14 cellular contexts compared by ENCODE assay signal in the genomic region with DNA sequence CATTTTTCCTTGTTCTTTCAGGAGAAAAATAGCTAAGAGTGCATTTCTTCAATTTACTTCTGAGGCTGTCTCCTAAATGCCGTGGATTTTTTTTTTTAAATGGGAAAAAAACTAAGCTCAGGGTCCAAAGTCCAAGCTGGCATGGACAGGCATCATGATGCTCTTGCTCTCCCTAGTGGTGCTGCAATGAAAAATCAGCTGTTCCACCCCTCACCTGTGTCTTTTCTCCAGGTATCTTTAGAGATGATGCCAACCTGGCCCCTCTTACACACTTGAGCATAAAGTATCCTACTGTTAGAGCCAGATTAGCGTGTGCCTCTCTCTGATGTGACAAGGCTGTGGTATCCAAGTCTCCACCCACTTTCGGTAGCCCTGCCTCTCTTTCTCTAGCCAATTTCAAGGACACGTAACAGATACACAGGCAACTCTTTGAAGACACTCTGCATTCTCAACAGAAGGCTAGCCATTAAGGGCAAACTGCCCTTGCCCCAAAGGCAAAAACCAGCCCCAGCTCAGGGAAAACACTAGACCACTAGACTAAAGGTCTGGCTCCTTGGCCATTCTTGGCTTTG.
DNase-seq lines count a peak whose midpoint lies in the region; TF ChIP-seq lines count a peak whose summit lies in the region.
"Had no signal": no experiment of that assay in that cellular context is flagged by ENCODE, and none has a peak within 500 bp of the region (broad histone marks: within the 10 kb centered on the region; RNA-seq: fewer than 3 reads in every experiment).

No MANE protein-coding gene starts in this region.

- no peak overlapping the region for H3K4me3 Mint-ChIP-seq in activated naive CD4-positive, alpha-beta T cell treated with anti-CD3 and anti-CD28 coated beads for 36 hours
- H3K4me3 Mint-ChIP-seq: activated CD4-positive, alpha-beta T cell treated with anti-CD3 and anti-CD28 coated beads, Interleukin-2, amount 10 ng/mL, durations not matched to agents 24 days and 14 days; B cell; stimulated activated memory B cell treated with anti-CD40 and anti-IgM and Interleukin-4, amounts not matched to agents 10 μg/mL and 1 μg/mL and 100 μg/mL, for 72 hours had no signal

- intact Hi-C loops in stomach (cut with DNase I; ENCODE audit: low total_unique reads), result no loop called here
- intact Hi-C loops in activated naive CD4-positive, alpha-beta T cell treated with anti-CD3 and anti-CD28 coated beads for 36 hours (cut with micrococcal nuclease), result loop anchor here (10.0 kb wide), 1 partner anchor 351 kb away; no protein-coding TSS in a partner anchor

- DNase-seq in NCI-H345 (lab: John Stamatoyannopoulos, UW) (peak; percentile 51), NCI-H345 treated with DMSO at 0.1 percent for 48 hours (lab: John Stamatoyannopoulos, UW; ENCODE audit: unreplicated experiment) (no peak), NCI-H69 (lab: John Stamatoyannopoulos, UW) (peak; percentile 91), epithelial cell of proximal tubule (ENCODE audit: low read depth) (peak; percentile 7), stomach (no peak), MV-4-11 (lab: John Stamatoyannopoulos, UW) (no peak), NCI-H226 (no peak)
- no peak for DNase-seq in activated naive CD4-positive, alpha-beta T cell treated with anti-CD3 and anti-CD28 coated beads for 36 hours
- DNase-seq: activated CD4-positive, alpha-beta T cell treated with anti-CD3 and anti-CD28 coated beads, Interleukin-2, amount 10 ng/mL, durations not matched to agents 24 days and 14 days; GOT3; NCI-H1092 had no signal

- no peaks in the 10 kb centered on the region for H3K9me3 Mint-ChIP-seq in activated naive CD4-positive, alpha-beta T cell treated with anti-CD3 and anti-CD28 coated beads for 36 hours
- H3K9me3 Mint-ChIP-seq: activated CD4-positive, alpha-beta T cell treated with anti-CD3 and anti-CD28 coated beads, Interleukin-2, amount 10 ng/mL, durations not matched to agents 24 days and 14 days; stimulated activated memory B cell treated with anti-CD40 and anti-IgM and Interleukin-4, amounts not matched to agents 10 μg/mL and 1 μg/mL and 100 μg/mL, for 72 hours had no signal

- no peak overlapping the region for H3K27ac ChIP-seq in stomach
- H3K27ac ChIP-seq: neutrophil had no signal

- no peaks in the 10 kb centered on the region for H3K9me3 ChIP-seq in stomach
- H3K9me3 ChIP-seq: neutrophil had no signal

- TF ChIP-seq CTCF in epithelial cell of proximal tubule (conservative IDR thresholded peaks at IDR 0.05; ENCODE audit: low read depth, low read length) (peak; percentile 74), stomach (IDR thresholded peaks at IDR 0.05) (peak in 5 of 7 experiments; percentile 9 to 36 (median 27))

- no peak for TF ChIP-seq POLR2A in stomach (IDR thresholded peaks at IDR 0.05)

- no peaks in the 10 kb centered on the region for H3K36me3 Mint-ChIP-seq in activated naive CD4-positive, alpha-beta T cell treated with anti-CD3 and anti-CD28 coated beads for 36 hours (ENCODE audit: low read depth)
- H3K36me3 Mint-ChIP-seq: stimulated activated memory B cell treated with anti-CD40 and anti-IgM and Interleukin-4, amounts not matched to agents 10 μg/mL and 1 μg/mL and 100 μg/mL, for 72 hours had no signal

- H3K4me3 ChIP-seq in epithelial cell of proximal tubule (ENCODE audit: low read depth, low read length) (no peak overlapping the region), stomach (no peak overlapping the region)

- H3K4me1 ChIP-seq in stomach, result peaks cover 11 to 52% (median 38%) of the 10 kb centered on the region in 4 donors

- no peaks in the 10 kb centered on the region for H3K36me3 ChIP-seq in stomach
- H3K36me3 ChIP-seq: neutrophil had no signal

- peaks cover 16% of the 10 kb centered on the region for H3K4me1 Mint-ChIP-seq in activated naive CD4-positive, alpha-beta T cell treated with anti-CD3 and anti-CD28 coated beads for 36 hours (ENCODE audit: low read depth)
- H3K4me1 Mint-ChIP-seq: B cell; stimulated activated memory B cell treated with anti-CD40 and anti-IgM and Interleukin-4, amounts not matched to agents 10 μg/mL and 1 μg/mL and 100 μg/mL, for 72 hours had no signal

- no peak overlapping the region for H3K27ac Mint-ChIP-seq in activated naive CD4-positive, alpha-beta T cell treated with anti-CD3 and anti-CD28 coated beads for 36 hours
- H3K27ac Mint-ChIP-seq: activated CD4-positive, alpha-beta T cell treated with anti-CD3 and anti-CD28 coated beads, Interleukin-2, amount 10 ng/mL, durations not matched to agents 24 days and 14 days; B cell; stimulated activated memory B cell treated with anti-CD40 and anti-IgM and Interleukin-4, amounts not matched to agents 10 μg/mL and 1 μg/mL and 100 μg/mL, for 72 hours had no signal

- no peak for TF ChIP-seq EP300 in stomach (IDR thresholded peaks at IDR 0.05)

- CTCF ChIA-PET in activated naive CD4-positive, alpha-beta T cell treated with anti-CD3 and anti-CD28 coated beads for 36 hours (lab: Charles Lee), result interaction anchor here (0.7 kb wide), 1 partner anchor 123 kb away, joined by 3 read pairs; no protein-coding TSS in a partner anchor

- peaks cover 2% of the 10 kb centered on the region for H3K27me3 Mint-ChIP-seq in activated naive CD4-positive, alpha-beta T cell treated with anti-CD3 and anti-CD28 coated beads for 36 hours (ENCODE audit: low read depth)
- H3K27me3 Mint-ChIP-seq: stimulated activated memory B cell treated with anti-CD40 and anti-IgM and Interleukin-4, amounts not matched to agents 10 μg/mL and 1 μg/mL and 100 μg/mL, for 72 hours had no signal

- 41 to 67% (median 52%) methylated on average over 4 of the region's 4 CpGs for WGBS in stomach, 5 donors

- H3K27me3 ChIP-seq in stomach, result no peaks in the 10 kb centered on the region
- H3K27me3 ChIP-seq: neutrophil had no signal

Comparison
In these comparisons a context has a peak if more than half of its experiments do, and no peak if none do; other contexts are left out.
1. DNase-seq: peak in NCI-H345 (single experiment), NCI-H69 (single experiment) and epithelial cell of proximal tubule (single experiment); none in NCI-H345 treated with DMSO at 0.1 percent for 48 hours (single experiment), stomach (single experiment), MV-4-11 (single experiment), NCI-H226 (single experiment) and activated naive CD4-positive, alpha-beta T cell treated with anti-CD3 and anti-CD28 coated beads for 36 hours (single experiment).